13 cellular contexts compared by ENCODE assay signal in genomic region chr7:80145780-80146422, GRCh38. TPM values are rescaled to one million over a fixed set of nuclear protein-coding genes. Genes with fewer than 3 reads are reported as not detected.
DNase-seq lines count a peak whose midpoint lies in the region; ATAC-seq and TF ChIP-seq lines count a peak whose summit lies in the region.
"Had no signal": no experiment of that assay in that cellular context is flagged by ENCODE, and none has a peak within 500 bp of the region (broad histone marks: within the 10 kb centered on the region; RNA-seq: fewer than 3 reads in every experiment).

No MANE protein-coding gene starts in this region.

- no peaks in the 10 kb centered on the region for H3K27me3 Mint-ChIP-seq in mesothelial cell of epicardium (ENCODE audit: low read depth)

- ATAC-seq in HG03025 (IDR thresholded peaks at IDR 0.05; ENCODE audit: low FRiP score, unreplicated experiment) (no peak), HG03039 (IDR thresholded peaks at IDR 0.05; ENCODE audit: unreplicated experiment) (no peak)
- ATAC-seq: esophagus mucosa, mucosa of descending colon had no signal

- peaks cover 3% of the 10 kb centered on the region for H3K9me3 Mint-ChIP-seq in mesothelial cell of epicardium

- DNase-seq in AG09319 (ENCODE audit: extremely low read depth, low read depth) = peak; percentile 57
- peak; percentile 21 for DNase-seq in NCI-H1417 treated with DMSO at 0.1 percent for 48 hours (lab: John Stamatoyannopoulos, UW)
- DNase-seq in coronary artery (ENCODE audit: low spot score) = no peak
- DNase-seq in mesothelial cell of epicardium (ENCODE audit: low spot score in 2 of 2, unreplicated experiment in 2 of 2) = no peak
- no peak for DNase-seq in T-helper 1 cell
- no peak for DNase-seq in OCI-M2 (lab: John Stamatoyannopoulos, UW; ENCODE audit: unreplicated experiment)
- DNase-seq: CD4-positive, alpha-beta memory T cell; mucosa of descending colon; stimulated activated CD4-positive, alpha-beta T cell treated with anti-CD3 and anti-CD28 coated beads, Interleukin-15, amount 100 ng/mL, for 24 hours had no signal

- TF ChIP-seq CTCF in AG09319 (IDR thresholded peaks at IDR 0.05; ENCODE audit: low read depth, low read length) (no peak), coronary artery (IDR thresholded peaks at IDR 0.05) (no peak), mesothelial cell of epicardium (IDR thresholded peaks at IDR 0.05; ENCODE audit: unreplicated experiment) (no peak)

- peaks cover 3% of the 10 kb centered on the region for H3K36me3 Mint-ChIP-seq in mesothelial cell of epicardium
- H3K36me3 Mint-ChIP-seq: CD4-positive, alpha-beta memory T cell had no signal

- H3K27ac Mint-ChIP-seq in mesothelial cell of epicardium = peak overlapping the region; percentile 95

- H3K27ac ChIP-seq in coronary artery = no peak overlapping the region
- H3K27ac ChIP-seq: suprapubic skin had no signal

- peaks cover 67% of the 10 kb centered on the region for H3K4me1 Mint-ChIP-seq in mesothelial cell of epicardium
- H3K4me1 Mint-ChIP-seq: CD4-positive, alpha-beta memory T cell had no signal

- peak overlapping the region; percentile 11 for H3K4me3 ChIP-seq in coronary artery
- H3K4me3 ChIP-seq: mucosa of descending colon, suprapubic skin had no signal

- no peak overlapping the region for H3K4me3 Mint-ChIP-seq in mesothelial cell of epicardium

RNA-seq across cellular contexts. Expression of gene GNAI1, which starts 11.3 kb away (rescaled TPM):
- 50.0 to 61.1 TPM (median 54.4 TPM) in 3 replicates for total RNA-seq in mesothelial cell of epicardium

Comparison
In these comparisons a context has a peak if more than half of its experiments do, and no peak if none do; other contexts are left out.
1. DNase-seq: peak in AG09319 (single experiment) and NCI-H1417 treated with DMSO at 0.1 percent for 48 hours (single experiment); none in coronary artery (single experiment), mesothelial cell of epicardium (0 of 2), T-helper 1 cell (0 of 5) and OCI-M2 (single experiment).